ENCODE assay signal across 2 cellular contexts in the genomic region with DNA sequence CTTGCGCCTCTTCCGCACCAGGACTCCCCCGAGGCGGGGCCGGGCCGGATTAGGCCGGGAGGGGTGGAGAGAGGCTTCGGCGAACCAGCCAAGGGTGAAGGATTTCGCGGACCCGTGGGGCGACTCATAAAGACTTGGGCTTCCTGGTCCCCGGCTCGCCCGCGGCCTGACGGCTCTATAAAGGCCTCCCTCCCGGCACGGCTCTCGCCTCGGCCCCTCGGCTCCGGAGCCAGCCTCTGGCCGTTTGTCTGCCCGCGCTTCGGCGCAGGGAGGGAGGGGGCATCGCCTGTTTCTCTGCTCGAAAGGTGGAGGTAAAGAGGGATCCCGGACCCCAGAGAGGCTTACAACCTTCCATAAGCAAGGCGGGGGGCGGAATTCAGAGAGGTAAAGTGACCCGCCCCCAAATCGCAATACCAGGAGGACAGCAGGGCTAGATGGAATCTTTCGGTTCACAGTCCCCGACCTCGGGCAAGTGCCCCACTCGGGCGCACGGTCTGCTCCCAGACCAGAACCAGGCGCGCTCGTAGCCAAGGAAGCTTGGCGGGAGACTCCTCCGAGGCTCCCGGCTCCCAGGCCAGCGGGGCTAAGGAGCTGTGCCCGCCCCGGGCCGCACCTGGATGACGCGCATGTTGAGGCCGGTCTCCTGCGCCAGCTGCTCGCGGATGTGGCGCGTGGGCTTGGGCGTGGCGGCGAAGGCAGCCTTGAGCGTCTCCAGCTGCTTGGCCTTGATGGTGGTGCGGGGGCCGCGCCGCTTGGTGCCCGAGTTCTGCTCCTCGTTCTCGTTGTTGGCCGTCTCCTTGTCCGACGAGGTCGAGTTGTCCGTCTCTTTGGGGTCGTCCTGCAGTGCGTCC.
TF ChIP-seq lines count a peak whose summit lies in the region.

No MANE protein-coding gene starts in this region.

TF ChIP-seq in GM12878, 131 proteins besides CTCF, POLR2A, EP300 and RAD21:
- TF ChIP-seq, protein P1, sequence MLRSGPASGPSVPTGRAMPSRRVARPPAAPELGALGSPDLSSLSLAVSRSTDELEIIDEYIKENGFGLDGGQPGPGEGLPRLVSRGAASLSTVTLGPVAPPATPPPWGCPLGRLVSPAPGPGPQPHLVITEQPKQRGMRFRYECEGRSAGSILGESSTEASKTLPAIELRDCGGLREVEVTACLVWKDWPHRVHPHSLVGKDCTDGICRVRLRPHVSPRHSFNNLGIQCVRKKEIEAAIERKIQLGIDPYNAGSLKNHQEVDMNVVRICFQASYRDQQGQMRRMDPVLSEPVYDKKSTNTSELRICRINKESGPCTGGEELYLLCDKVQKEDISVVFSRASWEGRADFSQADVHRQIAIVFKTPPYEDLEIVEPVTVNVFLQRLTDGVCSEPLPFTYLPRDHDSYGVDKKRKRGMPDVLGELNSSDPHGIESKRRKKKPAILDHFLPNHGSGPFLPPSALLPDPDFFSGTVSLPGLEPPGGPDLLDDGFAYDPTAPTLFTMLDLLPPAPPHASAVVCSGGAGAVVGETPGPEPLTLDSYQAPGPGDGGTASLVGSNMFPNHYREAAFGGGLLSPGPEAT (IDR thresholded peaks at IDR 0.05; ENCODE audit: low read depth) = no peak
- TF ChIP-seq, protein P2, sequence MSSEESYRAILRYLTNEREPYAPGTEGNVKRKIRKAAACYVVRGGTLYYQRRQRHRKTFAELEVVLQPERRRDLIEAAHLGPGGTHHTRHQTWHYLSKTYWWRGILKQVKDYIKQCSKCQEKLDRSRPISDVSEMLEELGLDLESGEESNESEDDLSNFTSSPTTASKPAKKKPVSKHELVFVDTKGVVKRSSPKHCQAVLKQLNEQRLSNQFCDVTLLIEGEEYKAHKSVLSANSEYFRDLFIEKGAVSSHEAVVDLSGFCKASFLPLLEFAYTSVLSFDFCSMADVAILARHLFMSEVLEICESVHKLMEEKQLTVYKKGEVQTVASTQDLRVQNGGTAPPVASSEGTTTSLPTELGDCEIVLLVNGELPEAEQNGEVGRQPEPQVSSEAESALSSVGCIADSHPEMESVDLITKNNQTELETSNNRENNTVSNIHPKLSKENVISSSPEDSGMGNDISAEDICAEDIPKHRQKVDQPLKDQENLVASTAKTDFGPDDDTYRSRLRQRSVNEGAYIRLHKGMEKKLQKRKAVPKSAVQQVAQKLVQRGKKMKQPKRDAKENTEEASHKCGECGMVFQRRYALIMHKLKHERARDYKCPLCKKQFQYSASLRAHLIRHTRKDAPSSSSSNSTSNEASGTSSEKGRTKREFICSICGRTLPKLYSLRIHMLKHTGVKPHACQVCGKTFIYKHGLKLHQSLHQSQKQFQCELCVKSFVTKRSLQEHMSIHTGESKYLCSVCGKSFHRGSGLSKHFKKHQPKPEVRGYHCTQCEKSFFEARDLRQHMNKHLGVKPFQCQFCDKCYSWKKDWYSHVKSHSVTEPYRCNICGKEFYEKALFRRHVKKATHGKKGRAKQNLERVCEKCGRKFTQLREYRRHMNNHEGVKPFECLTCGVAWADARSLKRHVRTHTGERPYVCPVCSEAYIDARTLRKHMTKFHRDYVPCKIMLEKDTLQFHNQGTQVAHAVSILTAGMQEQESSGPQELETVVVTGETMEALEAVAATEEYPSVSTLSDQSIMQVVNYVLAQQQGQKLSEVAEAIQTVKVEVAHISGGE (CRISPR knock-in tag; IDR thresholded peaks at IDR 0.05) = no peak
- TF ChIP-seq CREM (IDR thresholded peaks at IDR 0.05; ENCODE audit: low read depth) (no peak), ZNF207 (IDR thresholded peaks at IDR 0.05; ENCODE audit: borderline replicate concordance) (no peak), CHD2 (IDR thresholded peaks at IDR 0.05; ENCODE audit: borderline replicate concordance, low read depth, low read length) (no peak), IRF4 (IDR thresholded peaks at IDR 0.05; ENCODE audit: low read depth, low read length) (no peak), WRNIP1 (IDR thresholded peaks at IDR 0.05; ENCODE audit: borderline replicate concordance, low read depth, low read length) (no peak), NR2C1 (IDR thresholded peaks at IDR 0.05) (no peak), TBL1XR1 (IDR thresholded peaks at IDR 0.05; ENCODE audit: low read depth, low read length) (no peak), RFX5 (IDR thresholded peaks at IDR 0.05; ENCODE audit: low read depth, low read length) (no peak), SMAD1 (IDR thresholded peaks at IDR 0.05; ENCODE audit: low read depth, partially characterized antibody) (no peak), NFIC (IDR thresholded peaks at IDR 0.05; ENCODE audit: low read depth, low read length) (no peak), SREBF2 (IDR thresholded peaks at IDR 0.05; ENCODE audit: low read length) (no peak), RCOR1 (conservative IDR thresholded peaks at IDR 0.05; ENCODE audit: low read depth, low read length) (no peak)
- TF ChIP-seq, protein P3, sequence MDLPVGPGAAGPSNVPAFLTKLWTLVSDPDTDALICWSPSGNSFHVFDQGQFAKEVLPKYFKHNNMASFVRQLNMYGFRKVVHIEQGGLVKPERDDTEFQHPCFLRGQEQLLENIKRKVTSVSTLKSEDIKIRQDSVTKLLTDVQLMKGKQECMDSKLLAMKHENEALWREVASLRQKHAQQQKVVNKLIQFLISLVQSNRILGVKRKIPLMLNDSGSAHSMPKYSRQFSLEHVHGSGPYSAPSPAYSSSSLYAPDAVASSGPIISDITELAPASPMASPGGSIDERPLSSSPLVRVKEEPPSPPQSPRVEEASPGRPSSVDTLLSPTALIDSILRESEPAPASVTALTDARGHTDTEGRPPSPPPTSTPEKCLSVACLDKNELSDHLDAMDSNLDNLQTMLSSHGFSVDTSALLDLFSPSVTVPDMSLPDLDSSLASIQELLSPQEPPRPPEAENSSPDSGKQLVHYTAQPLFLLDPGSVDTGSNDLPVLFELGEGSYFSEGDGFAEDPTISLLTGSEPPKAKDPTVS (IDR thresholded peaks at IDR 0.05; ENCODE audit: low read depth, low read length) = no peak
- TF ChIP-seq, protein P4, sequence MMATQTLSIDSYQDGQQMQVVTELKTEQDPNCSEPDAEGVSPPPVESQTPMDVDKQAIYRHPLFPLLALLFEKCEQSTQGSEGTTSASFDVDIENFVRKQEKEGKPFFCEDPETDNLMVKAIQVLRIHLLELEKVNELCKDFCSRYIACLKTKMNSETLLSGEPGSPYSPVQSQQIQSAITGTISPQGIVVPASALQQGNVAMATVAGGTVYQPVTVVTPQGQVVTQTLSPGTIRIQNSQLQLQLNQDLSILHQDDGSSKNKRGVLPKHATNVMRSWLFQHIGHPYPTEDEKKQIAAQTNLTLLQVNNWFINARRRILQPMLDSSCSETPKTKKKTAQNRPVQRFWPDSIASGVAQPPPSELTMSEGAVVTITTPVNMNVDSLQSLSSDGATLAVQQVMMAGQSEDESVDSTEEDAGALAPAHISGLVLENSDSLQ (IDR thresholded peaks at IDR 0.05) = no peak
- TF ChIP-seq, protein P5, sequence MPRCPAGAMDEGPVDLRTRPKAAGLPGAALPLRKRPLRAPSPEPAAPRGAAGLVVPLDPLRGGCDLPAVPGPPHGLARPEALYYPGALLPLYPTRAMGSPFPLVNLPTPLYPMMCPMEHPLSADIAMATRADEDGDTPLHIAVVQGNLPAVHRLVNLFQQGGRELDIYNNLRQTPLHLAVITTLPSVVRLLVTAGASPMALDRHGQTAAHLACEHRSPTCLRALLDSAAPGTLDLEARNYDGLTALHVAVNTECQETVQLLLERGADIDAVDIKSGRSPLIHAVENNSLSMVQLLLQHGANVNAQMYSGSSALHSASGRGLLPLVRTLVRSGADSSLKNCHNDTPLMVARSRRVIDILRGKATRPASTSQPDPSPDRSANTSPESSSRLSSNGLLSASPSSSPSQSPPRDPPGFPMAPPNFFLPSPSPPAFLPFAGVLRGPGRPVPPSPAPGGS (IDR thresholded peaks at IDR 0.05; ENCODE audit: borderline replicate concordance, insufficient read depth, low read depth, low read length, poor library complexity, severe bottlenecking) = no peak

TF ChIP-seq in liver, 16 proteins besides CTCF, POLR2A, EP300 and RAD21:
- TF ChIP-seq, protein P6, sequence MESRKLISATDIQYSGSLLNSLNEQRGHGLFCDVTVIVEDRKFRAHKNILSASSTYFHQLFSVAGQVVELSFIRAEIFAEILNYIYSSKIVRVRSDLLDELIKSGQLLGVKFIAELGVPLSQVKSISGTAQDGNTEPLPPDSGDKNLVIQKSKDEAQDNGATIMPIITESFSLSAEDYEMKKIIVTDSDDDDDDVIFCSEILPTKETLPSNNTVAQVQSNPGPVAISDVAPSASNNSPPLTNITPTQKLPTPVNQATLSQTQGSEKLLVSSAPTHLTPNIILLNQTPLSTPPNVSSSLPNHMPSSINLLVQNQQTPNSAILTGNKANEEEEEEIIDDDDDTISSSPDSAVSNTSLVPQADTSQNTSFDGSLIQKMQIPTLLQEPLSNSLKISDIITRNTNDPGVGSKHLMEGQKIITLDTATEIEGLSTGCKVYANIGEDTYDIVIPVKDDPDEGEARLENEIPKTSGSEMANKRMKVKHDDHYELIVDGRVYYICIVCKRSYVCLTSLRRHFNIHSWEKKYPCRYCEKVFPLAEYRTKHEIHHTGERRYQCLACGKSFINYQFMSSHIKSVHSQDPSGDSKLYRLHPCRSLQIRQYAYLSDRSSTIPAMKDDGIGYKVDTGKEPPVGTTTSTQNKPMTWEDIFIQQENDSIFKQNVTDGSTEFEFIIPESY (IDR thresholded peaks at IDR 0.05) = no peak
- no peak for TF ChIP-seq NR2F2 (IDR thresholded peaks at IDR 0.05)
- TF ChIP-seq FOXA1 (IDR thresholded peaks at IDR 0.05) = no peak
- TF ChIP-seq RXRA (IDR thresholded peaks at IDR 0.05) = no peak
- no peak for TF ChIP-seq SP1 (IDR thresholded peaks at IDR 0.05)
- no peak for TF ChIP-seq JUND (IDR thresholded peaks at IDR 0.05)
- TF ChIP-seq HNF4G (IDR thresholded peaks at IDR 0.05) = no peak
- TF ChIP-seq, protein P7, sequence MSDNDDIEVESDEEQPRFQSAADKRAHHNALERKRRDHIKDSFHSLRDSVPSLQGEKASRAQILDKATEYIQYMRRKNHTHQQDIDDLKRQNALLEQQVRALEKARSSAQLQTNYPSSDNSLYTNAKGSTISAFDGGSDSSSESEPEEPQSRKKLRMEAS (IDR thresholded peaks at IDR 0.05) = no peak
- TF ChIP-seq GABPA (IDR thresholded peaks at IDR 0.05 in 1 of 2, conservative IDR thresholded peaks at IDR 0.05 in 1 of 2) = no peak
- TF ChIP-seq, protein P8, sequence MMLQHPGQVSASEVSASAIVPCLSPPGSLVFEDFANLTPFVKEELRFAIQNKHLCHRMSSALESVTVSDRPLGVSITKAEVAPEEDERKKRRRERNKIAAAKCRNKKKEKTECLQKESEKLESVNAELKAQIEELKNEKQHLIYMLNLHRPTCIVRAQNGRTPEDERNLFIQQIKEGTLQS (IDR thresholded peaks at IDR 0.05) = no peak
- TF ChIP-seq, protein P9, sequence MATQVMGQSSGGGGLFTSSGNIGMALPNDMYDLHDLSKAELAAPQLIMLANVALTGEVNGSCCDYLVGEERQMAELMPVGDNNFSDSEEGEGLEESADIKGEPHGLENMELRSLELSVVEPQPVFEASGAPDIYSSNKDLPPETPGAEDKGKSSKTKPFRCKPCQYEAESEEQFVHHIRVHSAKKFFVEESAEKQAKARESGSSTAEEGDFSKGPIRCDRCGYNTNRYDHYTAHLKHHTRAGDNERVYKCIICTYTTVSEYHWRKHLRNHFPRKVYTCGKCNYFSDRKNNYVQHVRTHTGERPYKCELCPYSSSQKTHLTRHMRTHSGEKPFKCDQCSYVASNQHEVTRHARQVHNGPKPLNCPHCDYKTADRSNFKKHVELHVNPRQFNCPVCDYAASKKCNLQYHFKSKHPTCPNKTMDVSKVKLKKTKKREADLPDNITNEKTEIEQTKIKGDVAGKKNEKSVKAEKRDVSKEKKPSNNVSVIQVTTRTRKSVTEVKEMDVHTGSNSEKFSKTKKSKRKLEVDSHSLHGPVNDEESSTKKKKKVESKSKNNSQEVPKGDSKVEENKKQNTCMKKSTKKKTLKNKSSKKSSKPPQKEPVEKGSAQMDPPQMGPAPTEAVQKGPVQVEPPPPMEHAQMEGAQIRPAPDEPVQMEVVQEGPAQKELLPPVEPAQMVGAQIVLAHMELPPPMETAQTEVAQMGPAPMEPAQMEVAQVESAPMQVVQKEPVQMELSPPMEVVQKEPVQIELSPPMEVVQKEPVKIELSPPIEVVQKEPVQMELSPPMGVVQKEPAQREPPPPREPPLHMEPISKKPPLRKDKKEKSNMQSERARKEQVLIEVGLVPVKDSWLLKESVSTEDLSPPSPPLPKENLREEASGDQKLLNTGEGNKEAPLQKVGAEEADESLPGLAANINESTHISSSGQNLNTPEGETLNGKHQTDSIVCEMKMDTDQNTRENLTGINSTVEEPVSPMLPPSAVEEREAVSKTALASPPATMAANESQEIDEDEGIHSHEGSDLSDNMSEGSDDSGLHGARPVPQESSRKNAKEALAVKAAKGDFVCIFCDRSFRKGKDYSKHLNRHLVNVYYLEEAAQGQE (IDR thresholded peaks at IDR 0.05) = no peak
- TF ChIP-seq TAF1 (conservative IDR thresholded peaks at IDR 0.05) = no peak
- TF ChIP-seq FOXA2 (IDR thresholded peaks at IDR 0.05) = no peak
- no peak for TF ChIP-seq HNF4A (conservative IDR thresholded peaks at IDR 0.05)
